1 cellular context compared by ENCODE assay signal in genomic region chr17:81148986-81149533, GRCh38.
TF ChIP-seq lines count a peak whose summit lies in the region.

No MANE protein-coding gene starts in this region.

TF ChIP-seq in K562, 482 proteins besides CTCF, POLR2A, EP300 and RAD21:
- TF ChIP-seq RHOXF2B (CRISPR knock-in tag; conservative IDR thresholded peaks at IDR 0.05) = no peak
- TF ChIP-seq ZSCAN32 (CRISPR knock-in tag; IDR thresholded peaks at IDR 0.05) = no peak
- no peak for TF ChIP-seq ZBTB9 (CRISPR knock-in tag; IDR thresholded peaks at IDR 0.05)
- no peak for TF ChIP-seq ZC3H8 (IDR thresholded peaks at IDR 0.05)
- TF ChIP-seq EGR1 (conservative IDR thresholded peaks at IDR 0.05) = 0 out of 2 replicates have a peak, but pooled peaks have one; percentile 7
